ENCODE assay signal across 8 cellular contexts in the genomic region with DNA sequence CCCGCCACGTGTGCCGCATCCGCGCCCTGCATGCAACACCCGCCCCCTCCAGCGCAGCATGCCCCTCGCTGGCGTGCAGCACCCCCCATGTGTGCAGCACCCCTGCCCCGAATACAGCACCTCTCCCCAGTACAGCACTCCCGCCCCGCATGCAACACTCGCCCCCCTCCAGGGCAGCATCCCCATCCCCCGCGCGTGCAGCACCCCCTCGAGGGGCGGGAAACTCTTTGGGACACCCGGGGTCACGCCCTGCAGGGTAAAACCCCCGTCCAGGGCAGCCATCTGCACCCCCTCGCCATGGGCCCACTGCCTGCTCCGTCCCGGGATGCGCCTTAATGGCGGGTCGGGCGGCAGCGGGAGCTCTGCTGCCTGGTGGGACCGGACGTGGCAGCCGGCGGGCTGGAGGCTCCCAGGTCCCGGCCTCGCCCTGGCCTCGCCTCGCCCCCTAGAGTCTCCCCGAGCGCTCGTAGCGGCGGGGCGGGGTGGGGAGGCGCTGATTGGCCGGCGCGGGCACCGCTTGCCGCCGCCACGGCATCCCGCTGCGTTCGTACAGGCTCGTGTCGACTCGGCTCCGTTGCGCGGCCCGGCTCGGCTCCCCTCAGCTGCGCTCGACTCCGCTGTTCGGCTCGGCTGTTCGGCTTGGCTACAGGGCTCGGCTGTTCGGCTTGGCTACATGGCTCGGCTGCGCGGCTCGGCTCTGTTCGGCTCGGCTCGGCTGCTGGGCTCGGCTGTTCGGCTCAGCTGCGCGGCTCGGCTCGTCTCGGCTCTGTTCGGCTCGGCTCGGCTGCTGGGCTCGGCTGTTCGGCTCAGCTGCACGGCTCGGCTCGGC. TPM values are rescaled to one million over a fixed set of nuclear protein-coding genes. Genes with fewer than 3 reads are reported as not detected.
DNase-seq lines count a peak whose midpoint lies in the region; ATAC-seq, FAIRE-seq and TF ChIP-seq lines count a peak whose summit lies in the region.

No MANE protein-coding gene starts in this region.

- TF ChIP-seq CTCF in A549 (IDR thresholded peaks at IDR 0.05): peak; percentile 31; the same call in 1 of the 3 replicates

- TF ChIP-seq POLR2A in A549 (IDR thresholded peaks at IDR 0.05; ENCODE audit: low read length): peak; percentile 89

- no peaks in the 10 kb centered on the region for H3K9me3 ChIP-seq in A549

- TF ChIP-seq EP300 in A549 (IDR thresholded peaks at IDR 0.05): no peak

- peak overlapping the region; percentile 60 for H3K4me3 ChIP-seq in A549

- peak overlapping the region; percentile 94 to 95 for H3K27ac ChIP-seq in A549
- peak overlapping the region; percentile 83 for H3K27ac ChIP-seq in cingulate gyrus (ENCODE audit: low read depth, low read length)

- peak; percentile 88 to 96 for DNase-seq in A549 (ENCODE audit: low read depth in 1 of 2, low spot score in 1 of 2)
- DNase-seq in NCI-H345 treated with DMSO at 0.1 percent for 48 hours (lab: John Stamatoyannopoulos, UW; ENCODE audit: unreplicated experiment): peak; percentile 91
- DNase-seq in activated CD4-positive, alpha-beta T cell treated with anti-CD3 and anti-CD28 coated beads for 48 hours: peak; percentile 98
- DNase-seq in kidney tubule cell (ENCODE audit: low spot score): peak; percentile 96
- peak; percentile 98 for DNase-seq in stimulated activated CD4-positive, alpha-beta T cell treated with anti-CD3 and anti-CD28 coated beads, Interleukin-15, amount 100 ng/mL, for 48 hours (ENCODE audit: low read depth in 2 of 2)

- peaks cover 19% of the 10 kb centered on the region for H3K4me1 ChIP-seq in A549

- peak overlapping the region; percentile 88 for H3K4me2 ChIP-seq in A549

- WGBS in A549 (ENCODE audit: missing lambda C conversion rate): 0% methylated on average over 14 of the region's 92 CpGs

- CTCF ChIA-PET in A549 (lab: Yijun Ruan, JAX): interaction anchor here (0.6 to 1.5 kb wide), 8 partner anchors 14 to 189 kb away, joined by 3 to 4 read pairs (median 3); no protein-coding TSS in a partner anchor

- POLR2A ChIA-PET in A549 (lab: Yijun Ruan, JAX): interaction anchor here (0.7 to 1.0 kb wide), 2 partner anchors 12 to 344 kb away, joined by 3 read pairs; no protein-coding TSS in a partner anchor

- ATAC-seq in A549: peak; percentile 85 to 99
- ATAC-seq in GM18907 (IDR thresholded peaks at IDR 0.05; ENCODE audit: unreplicated experiment): peak; percentile 89
- ATAC-seq in HG03175 (IDR thresholded peaks at IDR 0.05; ENCODE audit: unreplicated experiment): peak; percentile 96

- FAIRE-seq in A549 (lab: Jason Lieb, UNC): peak; percentile 92

- peak in 1 of 2 experiments; percentile 40; a peak in 1 of 5 replicates for TF ChIP-seq RAD21 in A549 (conservative IDR thresholded peaks at IDR 0.05 in 1 of 2, IDR thresholded peaks at IDR 0.05 in 1 of 2)

TF ChIP-seq in A549, 52 proteins besides CTCF, POLR2A, EP300 and RAD21:
- TF ChIP-seq SMC3 (IDR thresholded peaks at IDR 0.05) (0 out of 3 replicates have a peak, but pooled peaks have one; percentile 14), RFX5 (IDR thresholded peaks at IDR 0.05) (no peak), ZC3H11A (IDR thresholded peaks at IDR 0.05) (no peak), CEBPB (IDR thresholded peaks at IDR 0.05) (no peak), NR3C1 (IDR thresholded peaks at IDR 0.05) (no peak), PHF8 (IDR thresholded peaks at IDR 0.05; ENCODE audit: borderline replicate concordance, low read depth) (peak; percentile 75; the same call in 1 of the 2 replicates), ZNF302 (CRISPR knock-in tag; IDR thresholded peaks at IDR 0.05) (no peak), JUN (IDR thresholded peaks at IDR 0.05) (peak in 1 of 2 experiments; percentile 51; a peak in 2 of 5 replicates), TFCP2L1 (CRISPR knock-in tag; IDR thresholded peaks at IDR 0.05) (no peak)
- TF ChIP-seq, protein P1, sequence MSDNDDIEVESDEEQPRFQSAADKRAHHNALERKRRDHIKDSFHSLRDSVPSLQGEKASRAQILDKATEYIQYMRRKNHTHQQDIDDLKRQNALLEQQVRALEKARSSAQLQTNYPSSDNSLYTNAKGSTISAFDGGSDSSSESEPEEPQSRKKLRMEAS (IDR thresholded peaks at IDR 0.05): peak; percentile 79
- TF ChIP-seq, protein P2, sequence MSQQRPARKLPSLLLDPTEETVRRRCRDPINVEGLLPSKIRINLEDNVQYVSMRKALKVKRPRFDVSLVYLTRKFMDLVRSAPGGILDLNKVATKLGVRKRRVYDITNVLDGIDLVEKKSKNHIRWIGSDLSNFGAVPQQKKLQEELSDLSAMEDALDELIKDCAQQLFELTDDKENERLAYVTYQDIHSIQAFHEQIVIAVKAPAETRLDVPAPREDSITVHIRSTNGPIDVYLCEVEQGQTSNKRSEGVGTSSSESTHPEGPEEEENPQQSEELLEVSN (IDR thresholded peaks at IDR 0.05; ENCODE audit: borderline replicate concordance, low read depth): peak; percentile 92
- TF ChIP-seq, protein P3, sequence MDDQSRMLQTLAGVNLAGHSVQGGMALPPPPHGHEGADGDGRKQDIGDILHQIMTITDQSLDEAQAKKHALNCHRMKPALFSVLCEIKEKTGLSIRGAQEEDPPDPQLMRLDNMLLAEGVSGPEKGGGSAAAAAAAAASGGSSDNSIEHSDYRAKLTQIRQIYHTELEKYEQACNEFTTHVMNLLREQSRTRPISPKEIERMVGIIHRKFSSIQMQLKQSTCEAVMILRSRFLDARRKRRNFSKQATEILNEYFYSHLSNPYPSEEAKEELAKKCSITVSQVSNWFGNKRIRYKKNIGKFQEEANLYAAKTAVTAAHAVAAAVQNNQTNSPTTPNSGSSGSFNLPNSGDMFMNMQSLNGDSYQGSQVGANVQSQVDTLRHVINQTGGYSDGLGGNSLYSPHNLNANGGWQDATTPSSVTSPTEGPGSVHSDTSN (IDR thresholded peaks at IDR 0.05): no peak
- TF ChIP-seq, protein P4, sequence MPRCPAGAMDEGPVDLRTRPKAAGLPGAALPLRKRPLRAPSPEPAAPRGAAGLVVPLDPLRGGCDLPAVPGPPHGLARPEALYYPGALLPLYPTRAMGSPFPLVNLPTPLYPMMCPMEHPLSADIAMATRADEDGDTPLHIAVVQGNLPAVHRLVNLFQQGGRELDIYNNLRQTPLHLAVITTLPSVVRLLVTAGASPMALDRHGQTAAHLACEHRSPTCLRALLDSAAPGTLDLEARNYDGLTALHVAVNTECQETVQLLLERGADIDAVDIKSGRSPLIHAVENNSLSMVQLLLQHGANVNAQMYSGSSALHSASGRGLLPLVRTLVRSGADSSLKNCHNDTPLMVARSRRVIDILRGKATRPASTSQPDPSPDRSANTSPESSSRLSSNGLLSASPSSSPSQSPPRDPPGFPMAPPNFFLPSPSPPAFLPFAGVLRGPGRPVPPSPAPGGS (IDR thresholded peaks at IDR 0.05): peak; percentile 29; the same call in 1 of the 3 replicates
- TF ChIP-seq, protein P5, sequence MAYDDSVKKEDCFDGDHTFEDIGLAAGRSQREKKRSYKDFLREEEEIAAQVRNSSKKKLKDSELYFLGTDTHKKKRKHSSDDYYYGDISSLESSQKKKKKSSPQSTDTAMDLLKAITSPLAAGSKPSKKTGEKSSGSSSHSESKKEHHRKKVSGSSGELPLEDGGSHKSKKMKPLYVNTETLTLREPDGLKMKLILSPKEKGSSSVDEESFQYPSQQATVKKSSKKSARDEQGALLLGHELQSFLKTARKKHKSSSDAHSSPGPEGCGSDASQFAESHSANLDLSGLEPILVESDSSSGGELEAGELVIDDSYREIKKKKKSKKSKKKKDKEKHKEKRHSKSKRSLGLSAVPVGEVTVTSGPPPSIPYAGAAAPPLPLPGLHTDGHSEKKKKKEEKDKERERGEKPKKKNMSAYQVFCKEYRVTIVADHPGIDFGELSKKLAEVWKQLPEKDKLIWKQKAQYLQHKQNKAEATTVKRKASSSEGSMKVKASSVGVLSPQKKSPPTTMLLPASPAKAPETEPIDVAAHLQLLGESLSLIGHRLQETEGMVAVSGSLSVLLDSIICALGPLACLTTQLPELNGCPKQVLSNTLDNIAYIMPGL (CRISPR knock-in tag; IDR thresholded peaks at IDR 0.05; ENCODE audit: borderline replicate concordance): no peak

RNA-seq across cellular contexts. Expression of a gene that starts 0.4 kb away (rescaled TPM):
- polyA plus RNA-seq in A549 (2011; rRNA removed) (2.7 and 3.8 TPM in 2 replicates), A549 (2017; fragmentation: RNase III; extraction: RNeasy Plus Mini Kit Qiagen cat#74134 plus additional on column Dnase treatment) (9.1 to 10.1 TPM (median 9.7 TPM) in 3 replicates)
- 8.3 and 11.0 TPM in 2 replicates for polyA plus RNA-seq in A549 (2012; cell fraction: cytosol; rRNA removed)
- polyA plus RNA-seq in A549 (2012; cell fraction: nucleus; rRNA removed): 22.9 and 27.9 TPM in 2 replicates
- polyA minus RNA-seq in A549 (2011; rRNA and poly(A)+ RNA removed): 2.6 and 4.3 TPM in 2 replicates

Comparison
In these comparisons a context has a peak if more than half of its experiments do, and no peak if none do; other contexts are left out.
1. Peak in every context shown above with its lines: DNase-seq, ATAC-seq, H3K4me3 ChIP-seq and H3K27ac ChIP-seq.